ENCODE assay signal across 1 cellular context in the genomic region with DNA sequence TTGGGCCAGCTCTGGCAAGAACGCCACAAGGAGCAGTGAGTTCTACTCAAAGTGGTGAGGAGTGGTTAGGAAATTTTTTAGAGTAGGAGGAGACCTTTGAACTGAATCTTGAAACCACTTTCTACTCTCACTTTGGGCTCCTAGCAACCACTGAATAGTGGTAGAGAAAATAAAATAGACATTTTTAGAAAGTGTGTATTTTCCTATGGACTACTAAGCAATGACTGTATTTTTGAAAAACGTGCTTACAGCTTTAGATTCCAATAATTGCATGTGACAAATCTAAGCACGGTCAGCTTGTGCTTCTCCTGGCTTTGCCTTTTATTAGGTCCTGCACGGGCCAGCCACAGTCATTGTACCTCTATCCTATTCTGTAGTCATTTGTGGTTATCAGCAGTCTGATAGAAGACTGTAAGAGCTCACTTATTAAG.
TF ChIP-seq lines count a peak whose summit lies in the region.

No MANE protein-coding gene starts in this region.

TF ChIP-seq in A549, 52 proteins besides CTCF, POLR2A, EP300 and RAD21 (continued from another document):
- TF ChIP-seq, protein P1, sequence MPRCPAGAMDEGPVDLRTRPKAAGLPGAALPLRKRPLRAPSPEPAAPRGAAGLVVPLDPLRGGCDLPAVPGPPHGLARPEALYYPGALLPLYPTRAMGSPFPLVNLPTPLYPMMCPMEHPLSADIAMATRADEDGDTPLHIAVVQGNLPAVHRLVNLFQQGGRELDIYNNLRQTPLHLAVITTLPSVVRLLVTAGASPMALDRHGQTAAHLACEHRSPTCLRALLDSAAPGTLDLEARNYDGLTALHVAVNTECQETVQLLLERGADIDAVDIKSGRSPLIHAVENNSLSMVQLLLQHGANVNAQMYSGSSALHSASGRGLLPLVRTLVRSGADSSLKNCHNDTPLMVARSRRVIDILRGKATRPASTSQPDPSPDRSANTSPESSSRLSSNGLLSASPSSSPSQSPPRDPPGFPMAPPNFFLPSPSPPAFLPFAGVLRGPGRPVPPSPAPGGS (IDR thresholded peaks at IDR 0.05), result no peak
- TF ChIP-seq RARB (CRISPR knock-in tag; IDR thresholded peaks at IDR 0.05) (no peak), MAFK (IDR thresholded peaks at IDR 0.05; ENCODE audit: partially characterized antibody) (no peak), ZFP36 (IDR thresholded peaks at IDR 0.05; ENCODE audit: borderline replicate concordance, partially characterized antibody) (no peak), GATA3 (IDR thresholded peaks at IDR 0.05; ENCODE audit: borderline replicate concordance) (no peak), EHF (CRISPR knock-in tag; IDR thresholded peaks at IDR 0.05) (no peak), JUN (IDR thresholded peaks at IDR 0.05) (no peak)
